8 cellular contexts compared by ENCODE assay signal in the genomic region with DNA sequence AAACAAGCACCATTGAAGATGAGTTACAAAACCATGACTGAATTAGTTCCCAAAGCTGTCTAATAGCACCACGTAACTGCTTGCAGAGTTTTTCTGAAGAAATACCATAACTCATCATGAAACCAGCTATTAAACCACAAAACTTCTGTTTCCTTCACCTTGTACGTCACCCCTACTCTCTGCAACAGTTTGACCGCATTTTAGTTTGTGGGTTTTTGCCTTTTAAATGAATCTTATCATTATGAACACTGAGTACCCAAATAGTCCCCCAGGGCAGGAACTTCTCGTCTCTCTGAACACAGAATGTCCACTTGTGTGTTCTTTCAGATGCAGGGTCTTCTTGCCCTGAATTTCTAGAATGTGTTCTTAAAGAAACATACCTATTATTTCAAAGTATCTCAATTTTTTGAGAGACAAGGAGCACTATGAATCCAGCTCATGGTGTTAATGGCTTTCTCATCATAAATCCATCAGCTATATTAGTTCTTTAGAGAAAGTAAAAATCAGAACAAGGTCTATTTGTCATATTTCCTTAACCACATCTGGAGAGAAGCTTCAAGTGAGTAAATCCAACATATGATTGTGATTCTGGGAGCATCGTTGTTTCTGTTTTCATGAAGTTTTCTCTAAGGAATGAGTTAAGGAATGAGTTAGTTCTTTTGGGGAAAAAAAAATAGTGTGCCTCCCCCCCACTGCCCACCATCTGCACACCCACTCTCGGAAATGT.
DNase-seq lines count a peak whose midpoint lies in the region; ATAC-seq and TF ChIP-seq lines count a peak whose summit lies in the region.

No MANE protein-coding gene starts in this region.

- no peak overlapping the region for H3K4me3 ChIP-seq in hepatocyte

- no peak for TF ChIP-seq CTCF in hepatocyte (IDR thresholded peaks at IDR 0.05; ENCODE audit: poor library complexity)
- TF ChIP-seq CTCF in RWPE1 (conservative IDR thresholded peaks at IDR 0.05; ENCODE audit: low read depth) = no peak

- DNase-seq in stimulated activated CD4-positive, alpha-beta T cell treated with anti-CD3 and anti-CD28 coated beads, Interleukin-1b, Interleukin-23, amount 100 ng/mL, for 48 hours = peak; percentile 57
- DNase-seq in stimulated activated CD4-positive, alpha-beta T cell treated with anti-CD3 and anti-CD28 coated beads, Interleukin-2, amount 100 ng/mL, for 48 hours = no peak
- DNase-seq in SKM-1 treated with dmso at 0.1 percent for 144 hours (lab: John Stamatoyannopoulos, UW; ENCODE audit: unreplicated experiment) = peak; percentile 72
- no peak for DNase-seq in hepatocyte (ENCODE audit: low spot score)
- DNase-seq in NCI-H2227 treated with DMSO at 0.1 percent for 48 hours (lab: John Stamatoyannopoulos, UW) = no peak
- no peak for DNase-seq in RWPE1 (ENCODE audit: low spot score)
- DNase-seq in hypothalamus (lab: John Stamatoyannopoulos, UW) = no peak

- ATAC-seq in HG02973 (IDR thresholded peaks at IDR 0.05; ENCODE audit: unreplicated experiment) = peak; percentile 81

- H3K4me1 ChIP-seq in hepatocyte (ENCODE audit: insufficient read depth) = no peaks in the 10 kb centered on the region

- H4K20me1 ChIP-seq in hepatocyte (ENCODE audit: insufficient read depth, poor library complexity, severe bottlenecking) = no peaks in the 10 kb centered on the region

- no peak overlapping the region for H3K4me2 ChIP-seq in hepatocyte

- CTCF ChIA-PET in RWPE1 (lab: Yijun Ruan, JAX) = interaction anchor here (0.6 kb wide), 1 partner anchor 1524 kb away, joined by 4 read pairs; no protein-coding TSS in a partner anchor

- H3K9me3 ChIP-seq in hepatocyte (ENCODE audit: low read depth) = no peaks in the 10 kb centered on the region

- POLR2A ChIA-PET in RWPE1 (lab: Yijun Ruan, JAX; ENCODE audit: low non-redundant PET) = no interaction called here

- H3K27me3 ChIP-seq in hepatocyte = no peaks in the 10 kb centered on the region

- H2AFZ ChIP-seq in hepatocyte = no peak overlapping the region

- no peaks in the 10 kb centered on the region for H3K79me2 ChIP-seq in hepatocyte

- H3K9me2 ChIP-seq in hepatocyte (replicated peaks; ENCODE audit: insufficient read depth) = no peaks in the 10 kb centered on the region

- 76% methylated on average over 6 of the region's 6 CpGs for WGBS in hepatocyte (ENCODE audit: low lambda C conversion rate, missing lambda C conversion rate)

- peak overlapping the region; percentile 45 for H3K27ac ChIP-seq in hepatocyte
- H3K27ac ChIP-seq in RWPE1 = no peak overlapping the region

- no peaks in the 10 kb centered on the region for H3K36me3 ChIP-seq in hepatocyte (replicated peaks; ENCODE audit: insufficient read depth, low read depth)

Comparison
In these comparisons a context has a peak if more than half of its experiments do, and no peak if none do; other contexts are left out.
1. DNase-seq: peak in stimulated activated CD4-positive, alpha-beta T cell treated with anti-CD3 and anti-CD28 coated beads, Interleukin-1b, Interleukin-23, amount 100 ng/mL, for 48 hours (single experiment) and SKM-1 treated with dmso at 0.1 percent for 144 hours (single experiment); none in stimulated activated CD4-positive, alpha-beta T cell treated with anti-CD3 and anti-CD28 coated beads, Interleukin-2, amount 100 ng/mL, for 48 hours (0 of 2), hepatocyte (single experiment), NCI-H2227 treated with DMSO at 0.1 percent for 48 hours (single experiment), RWPE1 (single experiment) and hypothalamus (0 of 51).